26 cellular contexts compared by ENCODE assay signal in genomic region chr19:3351702-3352447, GRCh38.
"Had no signal": no experiment of that assay in that cellular context is flagged by ENCODE, and none has a peak within 500 bp of the region (broad histone marks: within the 10 kb centered on the region; RNA-seq: fewer than 3 reads in every experiment).

No MANE protein-coding gene starts in this region.

- H3K36me3 ChIP-seq: lower lobe of right lung, stomach, thyroid gland, transverse colon, upper lobe of left lung, vagina had no signal

- H3K27me3 ChIP-seq: stomach, testis, thyroid gland, transverse colon, upper lobe of left lung, vagina had no signal

- DNase-seq: islet precursor cell; kidney glomerular epithelial cell; left cardiac atrium; lower lobe of right lung; mammary epithelial cell; mesenchymal stem cell; naive thymus-derived CD8-positive, alpha-beta T cell; nucleus accumbens; psoas muscle; stimulated activated CD4-positive, alpha-beta T cell treated with anti-CD3 and anti-CD28 coated beads, Interleukin-12 subunit alpha, Interleukin-12 subunit beta, amount 100 ng/mL, for 4 hours; stimulated activated CD4-positive, alpha-beta T cell treated with anti-CD3 and anti-CD28 coated beads, Interleukin-15, amount 100 ng/mL, for 24 hours; stimulated activated CD4-positive, alpha-beta T cell treated with anti-CD3 and anti-CD28 coated beads, Interleukin-2, amount 100 ng/mL, for 24 hours; stimulated activated CD4-positive, alpha-beta T cell treated with anti-CD3 and anti-CD28 coated beads, Interleukin-4, amount 100 ng/mL, for 1 hour; stimulated activated naive B cell treated with anti-CD40 and anti-IgM and Interleukin-4, amounts not matched to agents 10 μg/mL and 1 μg/mL and 100 μg/mL, for 72 hours; stimulated activated naive CD8-positive, alpha-beta T cell treated with anti-CD3 and anti-CD28 coated beads, Interleukin-15, Interleukin-2, amounts not matched to agents 100 U/mL and 50 U/mL, for 24 hours; stomach; testis; thyroid gland; transverse colon; upper lobe of left lung had no signal

- ATAC-seq: left cardiac atrium; left lobe of liver; lower lobe of right lung; naive thymus-derived CD8-positive, alpha-beta T cell; psoas muscle; sciatic nerve; stimulated activated naive B cell treated with anti-CD40 and anti-IgM and Interleukin-4, amounts not matched to agents 10 μg/mL and 1 μg/mL and 100 μg/mL, for 72 hours; stimulated activated naive CD8-positive, alpha-beta T cell treated with anti-CD3 and anti-CD28 coated beads, Interleukin-15, Interleukin-2, amounts not matched to agents 100 U/mL and 50 U/mL, for 24 hours had no signal

- H3K4me3 ChIP-seq: hepatocyte, lower lobe of right lung, psoas muscle, skin epidermis, stomach, testis, thyroid gland, transverse colon, upper lobe of left lung, vagina had no signal

- H3K27ac ChIP-seq: hepatocyte, lower lobe of right lung, parathyroid adenoma, psoas muscle, skin epidermis, testis, thyroid gland, transverse colon, upper lobe of left lung, vagina had no signal

- H3K9me3 ChIP-seq: lower lobe of right lung, testis, thyroid gland, transverse colon, upper lobe of left lung, vagina had no signal

- H3K9ac ChIP-seq: parathyroid adenoma had no signal
